In the genomic region with DNA sequence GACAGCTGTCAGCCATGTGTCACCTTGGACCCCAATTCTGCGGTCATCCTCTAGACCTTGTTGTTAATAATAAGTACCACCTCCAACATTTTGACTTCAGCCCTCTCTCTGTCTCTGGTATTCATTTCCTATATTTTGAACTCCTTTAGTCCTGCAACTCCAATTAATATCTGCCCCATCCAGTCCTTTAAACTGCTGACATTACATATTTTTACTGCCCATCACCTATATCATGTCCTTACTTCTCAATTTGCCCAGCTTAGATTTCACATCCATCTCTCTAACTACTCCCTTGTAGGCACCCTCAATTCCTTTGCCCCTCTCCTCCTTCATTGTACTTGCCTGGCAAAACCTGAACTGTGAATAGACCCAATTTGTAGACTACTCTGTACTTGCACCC, we compare ENCODE assay signal across 22 cellular contexts.
DNase-seq lines count a peak whose midpoint lies in the region; ATAC-seq, FAIRE-seq and TF ChIP-seq lines count a peak whose summit lies in the region.
"Had no signal": no experiment of that assay in that cellular context is flagged by ENCODE, and none has a peak within 500 bp of the region (broad histone marks: within the 10 kb centered on the region; RNA-seq: fewer than 3 reads in every experiment).

No MANE protein-coding gene starts in this region.

- no peak overlapping the region for H4K5ac ChIP-seq in IMR-90 (ENCODE audit: low read depth, low read length)

- H3K27me3 ChIP-seq in HepG2 (ENCODE audit: control insufficient read depth in 1 of 2, insufficient read depth in 2 of 2, low read length in 2 of 2) (peaks cover 1 to 2% of the 10 kb centered on the region in 2 experiments; a peak in 2 of 5 replicates), right lobe of liver (no peaks in the 10 kb centered on the region), IMR-90 (ENCODE audit: control insufficient read depth, insufficient read depth, low read length) (0 out of 2 replicates have a peak, but pooled peaks cover 6% of the 10 kb centered on the region)
- H3K27me3 ChIP-seq: BLaER1 treated with 17β-estradiol and CSF1 and Interleukin-3, amounts not matched to agents 10 nM and 100 nM had no signal

- H3K27ac ChIP-seq in HepG2 (ENCODE audit: extremely low read length, insufficient read depth, low read length) (no peak overlapping the region), right lobe of liver (no peak overlapping the region), IMR-90 (ENCODE audit: insufficient read depth, low read length) (no peak overlapping the region)
- H3K27ac ChIP-seq: BLaER1 treated with 17β-estradiol and CSF1 and Interleukin-3, amounts not matched to agents 10 nM and 100 nM; C4-2B had no signal

- TF ChIP-seq POLR2A in HepG2 (IDR thresholded peaks at IDR 0.05; ENCODE audit: insufficient read depth in 1 of 2, low read depth in 2 of 2, low read length in 2 of 2) (no peak), right lobe of liver (IDR thresholded peaks at IDR 0.05) (no peak), IMR-90 (IDR thresholded peaks at IDR 0.05; ENCODE audit: low read depth, low read length) (no peak)

- no peak overlapping the region for H2AK5ac ChIP-seq in IMR-90 (ENCODE audit: low read depth, low read length)

- no peak overlapping the region for H2BK5ac ChIP-seq in IMR-90 (ENCODE audit: low read depth, low read length, poor library complexity, severe bottlenecking)

- intact Hi-C loops in HepG2 (cut with micrococcal nuclease; ENCODE audit: unreplicated experiment): no loop called here
- intact Hi-C loops in right lobe of liver (cut with DNase I): no loop called here
- intact Hi-C loops in IMR-90 (cut with micrococcal nuclease): no loop called here

- no peak overlapping the region for H3K27ac Mint-ChIP-seq in stimulated activated memory B cell treated with anti-CD40 and anti-IgM and Interleukin-4, amounts not matched to agents 10 μg/mL and 1 μg/mL and 100 μg/mL, for 72 hours
- H3K27ac Mint-ChIP-seq: B cell; CD4-positive, alpha-beta T cell; CD8-positive, alpha-beta T cell had no signal

- H3K79me1 ChIP-seq in IMR-90 (ENCODE audit: low read depth in 1 of 2, low read length in 2 of 2): no peaks in the 10 kb centered on the region

- H3K4me1 ChIP-seq in HepG2 (ENCODE audit: insufficient read depth, low read length): no peaks in the 10 kb centered on the region
- H3K4me1 ChIP-seq in right lobe of liver: no peaks in the 10 kb centered on the region
- H3K4me1 ChIP-seq in IMR-90 (ENCODE audit: control insufficient read depth, insufficient read depth, low read length): no peaks in the 10 kb centered on the region
- H3K4me1 ChIP-seq: Caco-2 had no signal

- H3K23ac ChIP-seq in IMR-90 (ENCODE audit: low read depth, low read length): no peak overlapping the region

- no peak overlapping the region for H3K4me3 Mint-ChIP-seq in stimulated activated memory B cell treated with anti-CD40 and anti-IgM and Interleukin-4, amounts not matched to agents 10 μg/mL and 1 μg/mL and 100 μg/mL, for 72 hours
- H3K4me3 Mint-ChIP-seq: B cell; CD4-positive, alpha-beta T cell; CD8-positive, alpha-beta T cell had no signal

- no peak overlapping the region for H4K8ac ChIP-seq in IMR-90 (ENCODE audit: low read depth in 2 of 2, low read length in 2 of 2)

- H3K4me1 Mint-ChIP-seq in stimulated activated memory B cell treated with anti-CD40 and anti-IgM and Interleukin-4, amounts not matched to agents 10 μg/mL and 1 μg/mL and 100 μg/mL, for 72 hours: no peaks in the 10 kb centered on the region
- H3K4me1 Mint-ChIP-seq: B cell had no signal

- no peaks in the 10 kb centered on the region for H3K79me2 ChIP-seq in HepG2 (ENCODE audit: insufficient read depth, low read length)

- no peak for TF ChIP-seq EP300 in HepG2 (IDR thresholded peaks at IDR 0.05; ENCODE audit: low read depth in 2 of 2, low read length in 2 of 2)
- no peak for TF ChIP-seq EP300 in HepG2 (CRISPR knock-in tag; IDR thresholded peaks at IDR 0.05; ENCODE audit: borderline replicate concordance)

- no peak overlapping the region for H2BK20ac ChIP-seq in IMR-90 (ENCODE audit: low read depth, low read length)

- no peak overlapping the region for H2BK15ac ChIP-seq in IMR-90 (ENCODE audit: low read depth, low read length)

- H3K4me2 ChIP-seq in HepG2 (ENCODE audit: low read depth, low read length): no peak overlapping the region
- H3K4me2 ChIP-seq in IMR-90 (ENCODE audit: low read depth, low read length): no peak overlapping the region

- CTCF ChIA-PET in HepG2 (lab: Yijun Ruan, JAX; ENCODE audit: low intra/inter-chr PET ratio, low total read pairs) (no interaction called here), IMR-90 (lab: Yijun Ruan, JAX) (no interaction called here)

- no peak overlapping the region for H2AFZ ChIP-seq in HepG2 (ENCODE audit: low read length)
- no peak overlapping the region for H2AFZ ChIP-seq in IMR-90 (replicated peaks; ENCODE audit: low read length, poor library complexity)

- TF ChIP-seq RAD21 in HepG2 (CRISPR knock-in tag; IDR thresholded peaks at IDR 0.05) (no peak), IMR-90 (IDR thresholded peaks at IDR 0.05; ENCODE audit: low read length) (no peak)

- no peak overlapping the region for H3K14ac ChIP-seq in IMR-90 (replicated peaks; ENCODE audit: low read depth, low read length)

- 90% methylated on average over 1 of the region's 1 CpG for WGBS in HepG2 (ENCODE audit: low lambda C conversion rate)
- WGBS in right lobe of liver (ENCODE audit: insufficient coverage, low coverage, low lambda C conversion rate, missing lambda C conversion rate): no CpG with 5 or more reads among the region's 1 CpG
- no CpG with 5 or more reads among the region's 1 CpG for WGBS in IMR-90 (ENCODE audit: extremely low coverage in 2 of 2, insufficient read length in 1 of 2), 2 experiments

- DNase-seq in HepG2 (ENCODE audit: low spot score) (no peak), right lobe of liver (no peak), IMR-90 (no peak)
- DNase-seq: 8988T; AML-193; Caco-2; Calu3; CD4-positive, alpha-beta T cell; CD8-positive, alpha-beta T cell; DMS79 treated with DMSO at 0.1 percent for 48 hours; GF-D8 had no signal

- H2AK9ac ChIP-seq in IMR-90 (replicated peaks; ENCODE audit: low read depth, low read length, poor library complexity): no peak overlapping the region

- H3K36me3 ChIP-seq in HepG2 (replicated peaks in 1 of 2; ENCODE audit: control insufficient read depth in 1 of 2, insufficient read depth in 2 of 2, low read length in 2 of 2) (no peaks in the 10 kb centered on the region), right lobe of liver (no peaks in the 10 kb centered on the region), IMR-90 (ENCODE audit: control insufficient read depth, insufficient read depth, low read length) (no peaks in the 10 kb centered on the region)
- H3K36me3 ChIP-seq: BLaER1 treated with 17β-estradiol and CSF1 and Interleukin-3, amounts not matched to agents 10 nM and 100 nM had no signal

- TF ChIP-seq CTCF in HepG2 (CRISPR knock-in tag; IDR thresholded peaks at IDR 0.05): no peak
- no peak for TF ChIP-seq CTCF in right lobe of liver (IDR thresholded peaks at IDR 0.05)
- no peak for TF ChIP-seq CTCF in IMR-90 (conservative IDR thresholded peaks at IDR 0.05; ENCODE audit: low read depth, low read length)

- no peak for FAIRE-seq in HepG2 (lab: Jason Lieb, UNC)
- FAIRE-seq: A204.1, D721Med, G401.6, GM12891, GM19239 had no signal

- ATAC-seq in HepG2 (no peak), right lobe of liver (no peak), IMR-90 (ENCODE audit: low read depth) (no peak), HG02981 (IDR thresholded peaks at IDR 0.05; ENCODE audit: unreplicated experiment) (no peak), GM21360 (IDR thresholded peaks at IDR 0.05; ENCODE audit: unreplicated experiment) (no peak)
- peak; percentile 25 for ATAC-seq in stimulated activated memory B cell treated with anti-CD40 and anti-IgM and Interleukin-4, amounts not matched to agents 10 μg/mL and 1 μg/mL and 100 μg/mL, for 72 hours
- ATAC-seq: CD8-positive, alpha-beta T cell had no signal

- no peak overlapping the region for H2BK120ac ChIP-seq in IMR-90 (ENCODE audit: low read depth, low read length)

- H3K4me3 ChIP-seq in HepG2 (replicated peaks in 1 of 3; ENCODE audit: insufficient read depth in 1 of 3, low read depth in 2 of 3, low read length in 3 of 3) (no peak overlapping the region), right lobe of liver (no peak overlapping the region), IMR-90 (ENCODE audit: insufficient read depth, low read depth, low read length) (no peak overlapping the region)
- H3K4me3 ChIP-seq: BLaER1 treated with 17β-estradiol and CSF1 and Interleukin-3, amounts not matched to agents 10 nM and 100 nM had no signal

- dilution Hi-C loops in IMR-90 (cut with HindIII; ENCODE audit: low sequenced_read_pairs, unreplicated experiment): no loop called here

- H3K9ac ChIP-seq in HepG2 (ENCODE audit: insufficient read depth, low read depth, low read length): no peak overlapping the region
- H3K9ac ChIP-seq in IMR-90 (ENCODE audit: low read depth, low read length): no peak overlapping the region
- H3K9ac ChIP-seq: BLaER1 treated with 17β-estradiol and CSF1 and Interleukin-3, amounts not matched to agents 10 nM and 100 nM had no signal

- H3K18ac ChIP-seq in IMR-90 (ENCODE audit: low read depth, low read length): no peak overlapping the region

- H3K9me3 ChIP-seq in HepG2 (ENCODE audit: low read length) (no peaks in the 10 kb centered on the region), right lobe of liver (no peaks in the 10 kb centered on the region), IMR-90 (ENCODE audit: control insufficient read depth, insufficient read depth, low read length) (no peaks in the 10 kb centered on the region)
- H3K9me3 ChIP-seq: BLaER1 treated with 17β-estradiol and CSF1 and Interleukin-3, amounts not matched to agents 10 nM and 100 nM; Caco-2 had no signal

- H4K20me1 ChIP-seq in HepG2 (ENCODE audit: insufficient read depth, low read length): no peaks in the 10 kb centered on the region
- H4K20me1 ChIP-seq in IMR-90 (ENCODE audit: insufficient read depth, low read length): no peaks in the 10 kb centered on the region
- H4K20me1 ChIP-seq: BLaER1 treated with 17β-estradiol and CSF1 and Interleukin-3, amounts not matched to agents 10 nM and 100 nM had no signal

- H3K9me3 Mint-ChIP-seq in stimulated activated memory B cell treated with anti-CD40 and anti-IgM and Interleukin-4, amounts not matched to agents 10 μg/mL and 1 μg/mL and 100 μg/mL, for 72 hours: no peaks in the 10 kb centered on the region
- H3K9me3 Mint-ChIP-seq: CD4-positive, alpha-beta T cell; CD8-positive, alpha-beta T cell had no signal

- no peaks in the 10 kb centered on the region for H3K36me3 Mint-ChIP-seq in stimulated activated memory B cell treated with anti-CD40 and anti-IgM and Interleukin-4, amounts not matched to agents 10 μg/mL and 1 μg/mL and 100 μg/mL, for 72 hours
- H3K36me3 Mint-ChIP-seq: CD8-positive, alpha-beta T cell had no signal

- POLR2A ChIA-PET in HepG2 (lab: Yijun Ruan, JAX) (no interaction called here), IMR-90 (lab: Charles Lee; ENCODE audit: unreplicated experiment) (no interaction called here)

- BruUV-seq in HepG2 (replicated peaks; lab: Mats Ljungman, UMichigan) (no TSS peak), IMR-90 (replicated peaks; lab: Mats Ljungman, UMichigan) (no TSS peak)

- no peaks in the 10 kb centered on the region for H3K9me1 ChIP-seq in IMR-90 (ENCODE audit: insufficient read depth, low read length)

- H3K56ac ChIP-seq in IMR-90 (ENCODE audit: extremely low read depth, insufficient read depth, low read length): no peak overlapping the region

- H3K4ac ChIP-seq in IMR-90 (ENCODE audit: low read depth, low read length): no peak overlapping the region

- H3K27me3 Mint-ChIP-seq in stimulated activated memory B cell treated with anti-CD40 and anti-IgM and Interleukin-4, amounts not matched to agents 10 μg/mL and 1 μg/mL and 100 μg/mL, for 72 hours: peaks cover 25% of the 10 kb centered on the region

- H4K91ac ChIP-seq in IMR-90 (ENCODE audit: insufficient read depth, low read depth, low read length): no peak overlapping the region

- in situ Hi-C loops in HepG2 (cut with HindIII; ENCODE audit: extremely low pct_ligation_motif_present, low pct_unique_long_range_greater_than_20kb) (no loop called here), IMR-90 (cut with MboI; ENCODE audit: low sequenced_read_pairs) (no loop called here)
